ENCODE assay signal across 9 cellular contexts in the genomic region with DNA sequence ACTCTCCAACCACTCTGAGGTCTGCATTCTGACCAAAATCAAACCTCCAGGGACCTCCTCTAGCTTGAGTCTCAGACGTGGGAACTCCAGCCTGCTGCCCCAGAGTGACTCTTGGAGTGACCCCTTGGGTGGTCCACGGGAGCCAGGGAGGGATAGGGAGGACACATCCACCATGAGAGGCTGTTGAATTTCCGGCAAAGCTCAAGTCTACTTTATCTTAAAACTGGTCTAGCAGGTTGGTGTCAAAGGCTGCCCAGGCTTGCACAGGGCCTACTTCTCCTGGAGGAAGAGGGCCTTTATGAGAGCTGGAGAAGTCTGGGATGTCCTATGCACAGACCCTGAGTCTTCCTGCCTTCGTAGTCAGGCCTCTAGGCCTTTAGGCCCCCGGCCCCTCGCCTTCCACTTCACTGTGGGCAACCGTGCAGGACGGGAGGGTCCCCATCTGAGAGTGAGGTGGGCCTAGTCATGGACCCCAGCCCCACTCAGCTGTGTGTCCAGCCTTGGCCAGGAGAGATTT. TPM values are rescaled to one million over a fixed set of nuclear protein-coding genes. Genes with fewer than 3 reads are reported as not detected.
DNase-seq lines count a peak whose midpoint lies in the region; ATAC-seq, FAIRE-seq and TF ChIP-seq lines count a peak whose summit lies in the region.
"Had no signal": no experiment of that assay in that cellular context is flagged by ENCODE, and none has a peak within 500 bp of the region (broad histone marks: within the 10 kb centered on the region; RNA-seq: fewer than 3 reads in every experiment).

No MANE protein-coding gene starts in this region.

- no peaks in the 10 kb centered on the region for H3K27me3 Mint-ChIP-seq in activated CD8-positive, alpha-beta T cell treated with anti-CD3 and anti-CD28 coated beads for 36 hours

- no peaks in the 10 kb centered on the region for H3K9me3 Mint-ChIP-seq in activated CD8-positive, alpha-beta T cell treated with anti-CD3 and anti-CD28 coated beads for 36 hours

- peaks cover 9 to 21% of the 10 kb centered on the region in 2 donors for H3K4me1 ChIP-seq in small intestine (ENCODE audit: control insufficient read depth in 2 of 2, insufficient read depth in 1 of 2, low read depth in 1 of 2, low read length in 1 of 2)

- no peak for TF ChIP-seq CTCF in activated CD8-positive, alpha-beta T cell treated with anti-CD3 and anti-CD28 coated beads for 36 hours (IDR thresholded peaks at IDR 0.05)

- no peak for FAIRE-seq in small intestine (lab: Jason Lieb, UNC)

- intact Hi-C loops in activated CD8-positive, alpha-beta T cell treated with anti-CD3 and anti-CD28 coated beads for 36 hours (cut with micrococcal nuclease): no loop called here
- intact Hi-C loops in left ventricle myocardium superior (cut with micrococcal nuclease): no loop called here

- peak overlapping the region; percentile 94 for H3K4me3 Mint-ChIP-seq in activated CD8-positive, alpha-beta T cell treated with anti-CD3 and anti-CD28 coated beads for 36 hours

- H3K36me3 Mint-ChIP-seq in activated CD8-positive, alpha-beta T cell treated with anti-CD3 and anti-CD28 coated beads for 36 hours (ENCODE audit: low read depth): peaks cover 80% of the 10 kb centered on the region

- peaks cover 78% of the 10 kb centered on the region for H3K4me1 Mint-ChIP-seq in activated CD8-positive, alpha-beta T cell treated with anti-CD3 and anti-CD28 coated beads for 36 hours (ENCODE audit: low read depth)

- WGBS in small intestine, 3 donors: 43 to 62% (median 53%) methylated on average over 8 of the region's 8 CpGs

- no peak for ATAC-seq in activated CD8-positive, alpha-beta T cell treated with anti-CD3 and anti-CD28 coated beads for 36 hours
- no peak for ATAC-seq in left ventricle myocardium superior

- peak; percentile 4 for DNase-seq in DMS79 treated with DMSO at 0.1 percent for 48 hours (lab: John Stamatoyannopoulos, UW)
- no peak for DNase-seq in activated CD8-positive, alpha-beta T cell treated with anti-CD3 and anti-CD28 coated beads for 36 hours
- peak; percentile 46 for DNase-seq in left ventricle myocardium superior
- DNase-seq in small intestine: peak; percentile 73
- DNase-seq in nucleus accumbens (lab: John Stamatoyannopoulos, UW): no peak
- DNase-seq in amygdala (lab: John Stamatoyannopoulos, UW): no peak
- no peak for DNase-seq in NCI-H774 (lab: John Stamatoyannopoulos, UW)
- DNase-seq in AG08396 (ENCODE audit: low spot score): no peak

- peak overlapping the region; percentile 86 to 98 for H3K27ac ChIP-seq in small intestine (ENCODE audit: low read depth in 1 of 2, low read length in 1 of 2)
- H3K27ac ChIP-seq: SJSA1 had no signal

- POLR2A ChIA-PET in activated CD8-positive, alpha-beta T cell treated with anti-CD3 and anti-CD28 coated beads for 36 hours (lab: Charles Lee): interaction anchor here (0.6 to 25.8 kb wide), 8 partner anchors 5 to 1653 kb away, joined by 3 to 2276 read pairs (median 7); a partner anchor contains a TSS

- H3K36me3 ChIP-seq in small intestine (ENCODE audit: control insufficient read depth in 2 of 2, insufficient read depth in 2 of 2, low read length in 2 of 2): peaks cover 0 to 3% of the 10 kb centered on the region in 2 donors
- H3K36me3 ChIP-seq: SJSA1 had no signal

- CTCF ChIA-PET in activated CD8-positive, alpha-beta T cell treated with anti-CD3 and anti-CD28 coated beads for 36 hours (lab: Charles Lee): interaction anchor here (1.4 to 25.1 kb wide), 5 partner anchors 9 to 71 kb away, joined by 3 to 769 read pairs (median 78); a partner anchor contains a TSS

- H3K27me3 ChIP-seq in small intestine (ENCODE audit: control insufficient read depth in 2 of 2, insufficient read depth in 2 of 2, low read length in 2 of 2): no peaks in the 10 kb centered on the region
- H3K27me3 ChIP-seq: SJSA1 had no signal

- no peaks in the 10 kb centered on the region for H3K9me3 ChIP-seq in small intestine (ENCODE audit: control insufficient read depth, low read depth)
- H3K9me3 ChIP-seq: SJSA1 had no signal

- H3K27ac Mint-ChIP-seq in activated CD8-positive, alpha-beta T cell treated with anti-CD3 and anti-CD28 coated beads for 36 hours: peak overlapping the region; percentile 100

- no peak overlapping the region for H3K4me3 ChIP-seq in small intestine (ENCODE audit: low read depth in 1 of 2, low read length in 2 of 2)
- H3K4me3 ChIP-seq: SJSA1 had no signal

RNA-seq across cellular contexts. Expression of a gene that starts 8.8 kb away (rescaled TPM):
- 100 to 1,000 TPM; 307 to 308 TPM for total RNA-seq in activated CD8-positive, alpha-beta T cell treated with anti-CD3 and anti-CD28 coated beads for 36 hours
- 10.2 TPM for total RNA-seq in left ventricle myocardium superior
- polyA plus RNA-seq in small intestine: 1 to 10 TPM; 4.8 to 7.8 (median 6.9) TPM

RNA-seq across cellular contexts. Expression of a gene that starts 14.2 kb away (rescaled TPM):
- total RNA-seq in activated CD8-positive, alpha-beta T cell treated with anti-CD3 and anti-CD28 coated beads for 36 hours: 100 to 1,000 TPM; 204 to 205 TPM
- total RNA-seq in left ventricle myocardium superior: 473 TPM
- 10 to 100 TPM; 28.2 to 34.4 (median 28.6) TPM for polyA plus RNA-seq in small intestine

RNA-seq across cellular contexts. Expression of a gene that starts 33.4 kb away (rescaled TPM):
- 100 to 1,000 TPM in 1 of 2 experiments, 10 to 100 TPM in 1; 97.1 to 101 TPM for total RNA-seq in activated CD8-positive, alpha-beta T cell treated with anti-CD3 and anti-CD28 coated beads for 36 hours
- total RNA-seq in left ventricle myocardium superior: 15.3 TPM
- 10 to 100 TPM; 13.9 to 18.1 (median 13.9) TPM for polyA plus RNA-seq in small intestine

RNA-seq across cellular contexts. Expression of a gene that starts 35.2 kb away (rescaled TPM):
- total RNA-seq in activated CD8-positive, alpha-beta T cell treated with anti-CD3 and anti-CD28 coated beads for 36 hours: 10 to 100 TPM; 37.9 to 41.3 TPM
- total RNA-seq in left ventricle myocardium superior: 51.0 TPM
- polyA plus RNA-seq in small intestine: 1 to 10 TPM; 1.1 to 3.9 (median 1.9) TPM

Comparison
In these comparisons a context has a peak if more than half of its experiments do, and no peak if none do; other contexts are left out.
1. DNase-seq: peak in DMS79 treated with DMSO at 0.1 percent for 48 hours (single experiment), left ventricle myocardium superior (single experiment) and small intestine (single experiment); none in activated CD8-positive, alpha-beta T cell treated with anti-CD3 and anti-CD28 coated beads for 36 hours (single experiment), nucleus accumbens (0 of 56), amygdala (0 of 56), NCI-H774 (single experiment) and AG08396 (single experiment).
2. RNA of a gene that starts 8.8 kb away (total RNA-seq): 307 to 308 TPM in activated CD8-positive, alpha-beta T cell treated with anti-CD3 and anti-CD28 coated beads for 36 hours; 10.2 TPM in left ventricle myocardium superior (single experiment); every median in the first group is over 10 times any median in the second.